12 cellular contexts compared by ENCODE assay signal in the genomic region with DNA sequence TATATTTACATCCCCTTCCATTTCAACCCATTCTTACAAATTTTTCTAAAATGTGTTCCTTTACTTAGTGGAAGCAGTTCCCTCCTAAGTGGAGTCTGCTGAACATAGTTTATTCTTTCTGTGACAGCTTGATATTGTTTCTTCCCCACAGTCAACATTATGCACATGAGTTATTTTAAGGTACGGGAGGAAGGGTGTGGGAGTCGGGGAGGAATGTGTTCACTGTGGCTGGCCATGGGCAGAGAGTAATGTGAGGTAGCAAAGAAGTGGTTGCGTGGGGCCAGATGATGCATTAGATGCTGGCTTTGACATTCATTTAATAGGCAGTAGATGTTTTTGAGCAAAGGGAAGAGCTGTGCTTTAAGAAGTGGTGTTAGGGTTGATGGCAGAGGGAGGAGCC.
A peak's percentile ranks its signal among the peaks of the same experiment; 100 is the strongest.
DNase-seq lines count a peak whose midpoint lies in the region; ATAC-seq and TF ChIP-seq lines count a peak whose summit lies in the region.
"Had no signal": no experiment of that assay in that cellular context is flagged by ENCODE, and none has a peak within 500 bp of the region (broad histone marks: within the 10 kb centered on the region; RNA-seq: fewer than 3 reads in every experiment).

No MANE protein-coding gene starts in this region.

- ATAC-seq in HG02798 (IDR thresholded peaks at IDR 0.05; ENCODE audit: poor library complexity, unreplicated experiment): no peak

- H3K9me3 ChIP-seq in skeletal muscle tissue (ENCODE audit: control insufficient read depth in 3 of 3, low read length in 3 of 3) (no peaks in the 10 kb centered on the region), OCI-LY7 (ENCODE audit: low read length) (no peaks in the 10 kb centered on the region)

- H2AFZ ChIP-seq in OCI-LY7 (ENCODE audit: low read length): no peak overlapping the region

- peak overlapping the region; percentile 99 for H3K27ac Mint-ChIP-seq in HFFc6

- H3K9me2 ChIP-seq in OCI-LY7 (ENCODE audit: insufficient read depth, low read length): no peaks in the 10 kb centered on the region

- DNase-seq in HFFc6 (peak; percentile 5), brain microvascular endothelial cell (peak; percentile 13), iris pigment epithelial cell (ENCODE audit: low read depth) (peak; percentile 66), T-helper 1 cell (no peak), NCI-H1930 (lab: John Stamatoyannopoulos, UW) (no peak), OCI-LY7 (ENCODE audit: low spot score) (no peak)
- DNase-seq: DND-41; NCI-H1436; small intestine; stimulated activated naive CD4-positive, alpha-beta T cell had no signal

- H3K36me3 ChIP-seq in brain microvascular endothelial cell (replicated peaks): no peaks in the 10 kb centered on the region
- no peaks in the 10 kb centered on the region for H3K36me3 ChIP-seq in skeletal muscle tissue (ENCODE audit: control insufficient read depth in 3 of 3, insufficient read depth in 3 of 3, low read length in 3 of 3)
- no peaks in the 10 kb centered on the region for H3K36me3 ChIP-seq in OCI-LY7 (ENCODE audit: insufficient read depth, low read length)

- H3K4me3 Mint-ChIP-seq in HFFc6: peak overlapping the region; percentile 87

- intact Hi-C loops in OCI-LY7 (cut with micrococcal nuclease; ENCODE audit: unreplicated experiment): no loop called here

- in situ Hi-C loops in brain microvascular endothelial cell (cut with HindIII; ENCODE audit: low pct_ligation_motif_present, low sequenced_read_pairs): no loop called here

- H3K9me3 Mint-ChIP-seq in HFFc6: no peaks in the 10 kb centered on the region

- no peaks in the 10 kb centered on the region for H3K36me3 Mint-ChIP-seq in HFFc6 (ENCODE audit: low read depth)

- peaks cover 51% of the 10 kb centered on the region for H3K4me1 Mint-ChIP-seq in HFFc6 (ENCODE audit: low read depth)

- H3K79me2 ChIP-seq in OCI-LY7 (ENCODE audit: insufficient read depth, low read depth, low read length): no peaks in the 10 kb centered on the region

- H3K27me3 Mint-ChIP-seq in HFFc6 (ENCODE audit: insufficient read depth): no peaks in the 10 kb centered on the region; the same call in 1 of the 2 replicates

- no peak overlapping the region for H3K4me2 ChIP-seq in OCI-LY7 (ENCODE audit: low read length)

- H3K4me3 ChIP-seq in brain microvascular endothelial cell (ENCODE audit: low read depth, low read length): no peak overlapping the region
- H3K4me3 ChIP-seq in skeletal muscle tissue (ENCODE audit: low read length in 3 of 3): peak overlapping the region in 2 of 3 donors; percentile 6 to 42
- no peak overlapping the region for H3K4me3 ChIP-seq in OCI-LY7 (ENCODE audit: low read depth, low read length, poor library complexity, severe bottlenecking)

- BruUV-seq in OCI-LY7 (replicated peaks; lab: Mats Ljungman, UMichigan): no TSS peak

- no peaks in the 10 kb centered on the region for H3K27me3 ChIP-seq in brain microvascular endothelial cell (replicated peaks)
- H3K27me3 ChIP-seq in skeletal muscle tissue (ENCODE audit: control insufficient read depth in 3 of 3, insufficient read depth in 3 of 3, low read length in 3 of 3): no peaks in the 10 kb centered on the region

- H3K27ac ChIP-seq in brain microvascular endothelial cell (peak overlapping the region; percentile 77), skeletal muscle tissue (ENCODE audit: low read depth, low read length) (peak overlapping the region; percentile 85), OCI-LY7 (ENCODE audit: low read depth, low read length, poor library complexity, severe bottlenecking) (no peak overlapping the region)

- H4K20me1 ChIP-seq in OCI-LY7 (ENCODE audit: insufficient read depth, low read length): no peaks in the 10 kb centered on the region

- TF ChIP-seq CTCF in HFFc6 (IDR thresholded peaks at IDR 0.05) (no peak), brain microvascular endothelial cell (IDR thresholded peaks at IDR 0.05; ENCODE audit: low read depth, low read length, missing control alignments) (no peak), OCI-LY7 (conservative IDR thresholded peaks at IDR 0.05; ENCODE audit: low read length) (no peak)

- POLR2A ChIA-PET in OCI-LY7 (lab: Charles Lee): interaction anchor here (1.3 kb wide), 1 partner anchor 8 kb away, joined by 4 read pairs; no protein-coding TSS in a partner anchor

- H3K4me1 ChIP-seq in skeletal muscle tissue (ENCODE audit: control insufficient read depth in 3 of 3, insufficient read depth in 3 of 3, low read length in 3 of 3): peaks cover 54 to 60% (median 56%) of the 10 kb centered on the region in 3 donors
- H3K4me1 ChIP-seq in OCI-LY7 (ENCODE audit: insufficient read depth, low read length, poor library complexity, severe bottlenecking): peaks cover 20% of the 10 kb centered on the region

- peak overlapping the region in 1 of 3 donors; percentile 73 for H3K9ac ChIP-seq in skeletal muscle tissue (ENCODE audit: low read depth in 1 of 3, low read length in 3 of 3)

- CTCF ChIA-PET in OCI-LY7 (lab: Charles Lee; ENCODE audit: unreplicated experiment): no interaction called here

Comparison
In these comparisons a context has a peak if more than half of its experiments do, and no peak if none do; other contexts are left out.
1. DNase-seq: peak in HFFc6 (single experiment), brain microvascular endothelial cell (single experiment) and iris pigment epithelial cell (single experiment); none in T-helper 1 cell (0 of 5), NCI-H1930 (0 of 2) and OCI-LY7 (single experiment).
2. H3K4me3 ChIP-seq: peak in skeletal muscle tissue (2 of 3); none in brain microvascular endothelial cell (single experiment) and OCI-LY7 (single experiment).